In the genomic region with DNA sequence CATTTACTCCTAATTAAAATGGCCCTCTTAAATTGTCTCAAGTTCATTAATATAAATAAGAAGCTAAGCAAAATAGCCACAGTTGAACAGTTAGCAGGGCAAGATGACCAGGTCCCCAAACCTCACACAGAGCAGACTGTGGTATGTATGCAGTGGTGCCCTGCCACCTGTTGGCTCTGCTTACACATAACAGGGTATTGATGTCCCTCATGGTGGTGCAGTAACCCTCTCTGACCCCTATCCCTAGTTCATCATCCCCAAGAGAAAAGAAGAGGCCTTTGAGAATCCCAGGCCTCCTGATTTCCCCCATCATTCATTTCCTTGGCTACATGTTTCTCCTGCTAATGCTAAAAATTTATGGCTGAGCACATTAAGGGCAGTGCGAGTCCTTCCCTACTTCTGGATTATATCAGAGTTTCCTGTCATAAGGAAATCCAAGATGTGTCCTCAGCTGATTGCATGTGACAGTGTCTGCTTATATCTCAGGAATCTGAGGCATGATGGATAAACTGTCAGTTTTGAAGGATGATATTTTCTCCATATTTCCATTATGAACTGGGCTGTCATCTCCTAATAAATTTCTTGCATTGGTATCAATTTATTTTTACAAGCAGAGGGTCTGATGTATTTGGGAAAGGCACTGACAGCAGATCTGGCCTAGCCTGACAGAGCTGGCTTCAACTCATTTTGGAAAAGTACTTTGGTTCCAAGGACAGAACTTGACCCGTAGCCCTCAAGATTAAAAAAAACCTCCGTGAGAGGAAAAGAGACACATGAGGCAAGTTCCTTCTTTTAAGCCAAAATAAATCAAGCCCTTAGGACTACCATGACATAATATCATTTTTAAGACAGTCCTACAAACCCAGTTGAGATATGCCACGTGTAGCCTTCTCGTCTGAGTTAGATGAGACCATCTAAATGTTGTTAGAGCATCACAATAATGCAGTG, we compare ENCODE assay signal across 9 cellular contexts.
A peak's percentile ranks its signal among the peaks of the same experiment; 100 is the strongest.
DNase-seq lines count a peak whose midpoint lies in the region; ATAC-seq, FAIRE-seq and TF ChIP-seq lines count a peak whose summit lies in the region.
"Had no signal": no experiment of that assay in that cellular context is flagged by ENCODE, and none has a peak within 500 bp of the region (broad histone marks: within the 10 kb centered on the region; RNA-seq: fewer than 3 reads in every experiment).

No MANE protein-coding gene starts in this region.

- H3K27me3 ChIP-seq in heart right ventricle: no peaks in the 10 kb centered on the region

- peak; percentile 5 for DNase-seq in GM10248 (ENCODE audit: extremely low spot score)
- peak; percentile 39 for DNase-seq in RCC 7860 (ENCODE audit: low spot score)
- peak in 1 of 2 donors; percentile 27 for DNase-seq in heart right ventricle
- no peak for DNase-seq in stimulated activated naive CD4-positive, alpha-beta T cell (lab: John Stamatoyannopoulos, UW)
- DNase-seq in hypothalamus (lab: John Stamatoyannopoulos, UW): no peak
- DNase-seq in activated T-cell treated with anti-CD3 and anti-CD28 coated beads, Interleukin-2, amount 50 U/mL, for 48 hours: no peak

- CTCF ChIA-PET in GM10248 (lab: Yijun Ruan, JAX): interaction anchor here (1.3 to 1.9 kb wide), 2 partner anchors 11 to 17 kb away, joined by 3 to 6 read pairs; no protein-coding TSS in a partner anchor

- FAIRE-seq in RCC 7860 (lab: Jason Lieb, UNC): no peak
- FAIRE-seq: colon had no signal

- H3K27ac ChIP-seq in 22Rv1: no peak overlapping the region
- peak overlapping the region in 7 of 10 donors; percentile 7 to 68 (median 53) for H3K27ac ChIP-seq in heart right ventricle

- intact Hi-C loops in heart right ventricle (cut with DNase I): loop anchor here in 2 of 10 donors (2.0 to 5.0 kb wide), 3 partner anchors 235 to 910 kb away; a partner anchor contains a TSS

- TF ChIP-seq CTCF in 22Rv1 (IDR thresholded peaks at IDR 0.05) (peak; percentile 77), GM10248 (IDR thresholded peaks at IDR 0.05; ENCODE audit: control extremely low read depth, extremely low read depth, low read depth, missing control alignments) (no peak), heart right ventricle (IDR thresholded peaks at IDR 0.05) (peak in 8 of 9 donors; percentile 21 to 47 (median 37))

- POLR2A ChIA-PET in GM10248 (lab: Yijun Ruan, JAX): no interaction called here

- no peaks in the 10 kb centered on the region for H3K36me3 ChIP-seq in heart right ventricle

- ATAC-seq in HG03103 (IDR thresholded peaks at IDR 0.05; ENCODE audit: low read depth, unreplicated experiment) (peak; percentile 71), heart right ventricle (peak; percentile 64 to 85 (median 78))

- H3K4me3 ChIP-seq in heart right ventricle: no peak overlapping the region

- peaks cover 0 to 47% (median 39%) of the 10 kb centered on the region in 9 donors for H3K4me1 ChIP-seq in heart right ventricle

- WGBS in heart right ventricle, 2 donors: 31 to 39% methylated on average over 5 of the region's 5 CpGs

- H3K9me3 ChIP-seq in heart right ventricle: peaks cover 0 to 8% (median 0%) of the 10 kb centered on the region in 11 donors

Comparison
In these comparisons a context has a peak if more than half of its experiments do, and no peak if none do; other contexts are left out.
1. DNase-seq: peak in GM10248 (single experiment) and RCC 7860 (single experiment); none in stimulated activated naive CD4-positive, alpha-beta T cell (0 of 6), hypothalamus (0 of 51) and activated T-cell treated with anti-CD3 and anti-CD28 coated beads, Interleukin-2, amount 50 U/mL, for 48 hours (0 of 2).